ENCODE assay signal across 1 cellular context in the genomic region with DNA sequence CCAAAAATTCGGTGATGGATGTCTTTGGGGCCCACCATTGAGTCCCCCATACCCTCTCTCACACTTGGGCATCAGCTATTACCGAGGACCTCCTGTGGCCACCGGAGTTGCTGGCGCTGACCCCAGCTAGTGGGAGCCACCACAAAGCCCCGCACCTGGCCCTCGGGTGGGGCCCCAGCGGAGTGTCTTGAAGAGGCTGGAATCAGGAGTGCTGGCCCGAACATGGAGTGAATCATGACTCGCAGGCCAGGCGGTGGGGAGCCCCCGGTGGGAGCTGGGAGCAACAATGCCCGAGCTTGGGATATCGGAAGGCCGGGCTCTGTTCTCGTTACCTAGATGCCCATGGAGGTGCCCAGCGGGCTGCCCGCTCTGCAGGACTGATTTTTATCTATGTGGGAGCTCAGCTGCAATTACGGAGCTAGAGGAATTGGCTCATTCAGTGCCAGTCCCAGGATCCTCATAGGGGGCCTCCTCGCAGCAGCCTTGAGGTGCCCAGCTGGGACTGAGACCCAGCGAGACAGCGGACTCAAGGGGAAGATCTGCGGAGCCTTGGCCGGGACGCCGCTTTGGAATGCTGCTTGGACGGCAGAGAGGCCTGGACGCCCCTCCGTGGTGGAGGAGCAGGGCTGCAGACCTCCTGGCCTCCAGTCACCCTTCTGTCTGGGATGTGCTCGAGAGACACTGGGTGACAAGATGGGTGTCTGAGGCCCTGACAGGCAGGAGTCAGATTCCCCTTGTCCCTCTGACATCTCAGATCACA.
TF ChIP-seq lines count a peak whose summit lies in the region.

No MANE protein-coding gene starts in this region.

TF ChIP-seq in endothelial cell of umbilical vein, 7 proteins besides CTCF, POLR2A, EP300 and RAD21:
- TF ChIP-seq GATA2 (IDR thresholded peaks at IDR 0.05; ENCODE audit: insufficient read depth, insufficient read length, low read depth, low read length), result no peak
- peak; percentile 11 for TF ChIP-seq POLR2AphosphoS5 (IDR thresholded peaks at IDR 0.05; ENCODE audit: insufficient read depth, low read depth, low read length)
- no peak for TF ChIP-seq EZH2 (IDR thresholded peaks at IDR 0.05; ENCODE audit: borderline replicate concordance, low read depth, low read length, severe bottlenecking)
- TF ChIP-seq MYC (IDR thresholded peaks at IDR 0.05; ENCODE audit: low read depth, low read length), result no peak
